In the genomic region with DNA sequence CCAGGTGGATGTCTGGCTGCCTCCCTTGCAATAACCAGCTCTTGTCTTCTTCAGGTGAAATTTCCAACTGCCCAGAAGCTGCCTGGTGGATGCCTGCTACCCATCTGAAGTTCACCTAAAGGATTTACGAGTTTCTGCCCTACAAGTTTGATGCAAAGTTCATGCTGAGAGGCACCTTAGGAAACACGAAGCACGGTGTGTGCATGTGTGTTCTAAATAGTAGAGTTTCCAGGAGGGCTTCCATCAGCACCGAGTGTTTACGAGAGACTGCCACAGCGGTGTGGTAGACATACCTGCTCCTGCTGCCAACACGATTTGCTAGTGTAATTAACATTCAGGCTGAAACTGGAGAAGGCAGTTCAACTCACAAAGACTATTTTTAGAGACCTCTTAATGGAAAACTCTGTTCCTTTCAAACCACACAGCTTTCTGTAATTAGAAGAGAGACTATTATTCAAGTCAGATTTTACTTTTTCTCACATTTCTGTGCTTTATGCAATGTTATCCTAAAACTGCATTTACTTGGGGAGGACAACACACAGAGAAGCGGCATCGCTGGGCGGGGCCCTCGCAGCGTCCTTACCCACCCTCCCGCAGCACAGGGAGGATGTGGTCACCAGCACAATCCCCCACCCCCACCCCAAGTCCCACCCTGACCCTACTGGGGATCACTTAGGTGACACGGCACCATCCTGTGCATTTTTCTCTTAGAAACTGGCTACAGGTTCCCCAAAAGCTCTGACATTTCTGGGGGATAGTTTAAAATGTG, we compare ENCODE assay signal across 22 cellular contexts. TPM values are rescaled to one million over a fixed set of nuclear protein-coding genes. Genes with fewer than 3 reads are reported as not detected.
DNase-seq lines count a peak whose midpoint lies in the region; ATAC-seq and TF ChIP-seq lines count a peak whose summit lies in the region.
"Had no signal": no experiment of that assay in that cellular context is flagged by ENCODE, and none has a peak within 500 bp of the region (broad histone marks: within the 10 kb centered on the region; RNA-seq: fewer than 3 reads in every experiment).

No MANE protein-coding gene starts in this region.

- H3K4me3 ChIP-seq in gastroesophageal sphincter: no peak overlapping the region
- H3K4me3 ChIP-seq: transverse colon had no signal

- no peak for TF ChIP-seq EP300 in gastroesophageal sphincter (IDR thresholded peaks at IDR 0.05)

- H3K36me3 ChIP-seq in gastroesophageal sphincter: no peaks in the 10 kb centered on the region
- H3K36me3 ChIP-seq: transverse colon, WERI-Rb-1 had no signal

- POLR2A ChIA-PET in GM10248 (lab: Yijun Ruan, JAX): no interaction called here

- H3K4me1 ChIP-seq in gastroesophageal sphincter: peaks cover 0 to 78% (median 3%) of the 10 kb centered on the region in 3 donors

- CTCF ChIA-PET in GM10248 (lab: Yijun Ruan, JAX): no interaction called here

- no peaks in the 10 kb centered on the region for H3K27me3 ChIP-seq in gastroesophageal sphincter

- ATAC-seq in gastroesophageal sphincter (peak; percentile 66), HG03378 (IDR thresholded peaks at IDR 0.05; ENCODE audit: unreplicated experiment) (no peak)
- ATAC-seq: esophagus mucosa; stimulated activated naive CD8-positive, alpha-beta T cell treated with anti-CD3 and anti-CD28 coated beads, Interleukin-15, amount 100 ng/mL, for 72 hours had no signal

- no peak for TF ChIP-seq POLR2A in gastroesophageal sphincter (IDR thresholded peaks at IDR 0.05)

- 34 to 47% methylated on average over 6 to 9 of the region's 14 CpGs for WGBS in gastroesophageal sphincter (ENCODE audit: low coverage in 1 of 2), 2 donors

- H3K9me3 ChIP-seq in gastroesophageal sphincter: no peaks in the 10 kb centered on the region
- H3K9me3 ChIP-seq: transverse colon had no signal

- peak overlapping the region; percentile 54 to 79 (median 74) for H3K27ac ChIP-seq in gastroesophageal sphincter
- H3K27ac ChIP-seq: transverse colon, WERI-Rb-1 had no signal

- DNase-seq in NCI-H1417 (lab: John Stamatoyannopoulos, UW): peak; percentile 4 to 46 (median 43)
- DNase-seq in NCI-H1417 treated with DMSO at 0.1 percent for 48 hours (lab: John Stamatoyannopoulos, UW): no peak
- DNase-seq in NCI-H510A treated with DMSO at 0.1 percent for 48 hours (lab: John Stamatoyannopoulos, UW): peak; percentile 28
- peak; percentile 21 for DNase-seq in superior temporal gyrus (ENCODE audit: extremely low spot score)
- no peak for DNase-seq in A172 (ENCODE audit: low spot score)
- DNase-seq in GM10248 (ENCODE audit: extremely low spot score): no peak
- DNase-seq: activated CD4-positive, alpha-beta T cell treated with anti-CD3 and anti-CD28 coated beads, Interleukin-2, amount 50 U/mL, for 1 hour; effector memory CD4-positive, alpha-beta T cell; EL; H7; kidney glomerular epithelial cell; mammary epithelial cell; NCI-H1694; NCI-H524 treated with DMSO at 0.1 percent for 48 hours; stimulated activated naive CD8-positive, alpha-beta T cell treated with anti-CD3 and anti-CD28 coated beads, Interleukin-15, amount 100 ng/mL, for 72 hours; transverse colon; WERI-Rb-1 had no signal

- TF ChIP-seq CTCF in gastroesophageal sphincter (IDR thresholded peaks at IDR 0.05): no peak
- TF ChIP-seq CTCF in GM10248 (IDR thresholded peaks at IDR 0.05; ENCODE audit: control extremely low read depth, extremely low read depth, low read depth, missing control alignments): no peak

RNA-seq across cellular contexts. Expression of gene CPXM2, which starts 15.5 kb away (rescaled TPM):
- total RNA-seq in gastroesophageal sphincter: 100 to 1,000 TPM in 1 of 4 donors, 10 to 100 TPM in 3; 57.1 to 165 (median 85.1) TPM
- not detected in 2 replicates for total RNA-seq in A172 (2014; rRNA removed; shearing (Covaris generic))
- total RNA-seq: A673; activated T-helper 2 cell treated with anti-CD3 and anti-CD28 coated beads, Interferon-gamma antibody, Interleukin-2, Interleukin-4, amounts not matched to agents 10 μg/mL and 5 μg/mL and 100 μg/mL, durations not matched to agents 14 hours and 24 hours and 36 hours had no signal

Comparison
In these comparisons a context has a peak if more than half of its experiments do, and no peak if none do; other contexts are left out.
1. DNase-seq: peak in NCI-H1417 (3 of 3), NCI-H510A treated with DMSO at 0.1 percent for 48 hours (single experiment) and superior temporal gyrus (single experiment); none in NCI-H1417 treated with DMSO at 0.1 percent for 48 hours (single experiment), A172 (single experiment) and GM10248 (single experiment).
2. RNA of gene CPXM2, which starts 15.5 kb away (total RNA-seq): 57.1 to 165 TPM in gastroesophageal sphincter; not detected in A172; every median in the first group is over 10 times any median in the second.